ENCODE assay signal across 8 cellular contexts in genomic region chr19:28466107-28467045, GRCh38.
DNase-seq lines count a peak whose midpoint lies in the region; ATAC-seq and TF ChIP-seq lines count a peak whose summit lies in the region.

No MANE protein-coding gene starts in this region.

- H3K4me3 ChIP-seq in brain microvascular endothelial cell (ENCODE audit: low read depth, low read length) = no peak overlapping the region

- intact Hi-C loops in left colon (cut with DNase I, micrococcal nuclease) = loop anchor here in 1 of 2 donors (5.0 to 10.0 kb wide), 3 partner anchors 166 to 418 kb away; no protein-coding TSS in a partner anchor

- no peaks in the 10 kb centered on the region for H3K36me3 ChIP-seq in brain microvascular endothelial cell (replicated peaks)

- peak; percentile 59 for DNase-seq in DMS153 treated with DMSO at 0.1 percent for 48 hours (lab: John Stamatoyannopoulos, UW; ENCODE audit: unreplicated experiment)
- DNase-seq in M059J (ENCODE audit: low read depth) = peak; percentile 5
- peak in 4 of 5 experiments; percentile 19 to 55 (median 32) for DNase-seq in T-helper 2 cell
- DNase-seq in brain microvascular endothelial cell = peak; percentile 14
- peak; percentile 48 to 87 for DNase-seq in left colon
- peak; percentile 36 to 57 (median 38) for DNase-seq in stimulated activated CD4-positive, alpha-beta T cell treated with anti-CD3 and anti-CD28 coated beads, TNF-alpha, amount 100 ng/mL, for 24 hours (ENCODE audit: low read depth in 3 of 3)

- no peaks in the 10 kb centered on the region for H3K27me3 ChIP-seq in brain microvascular endothelial cell (replicated peaks)

- ATAC-seq in left colon = peak; percentile 30
- ATAC-seq in GM18858 (IDR thresholded peaks at IDR 0.05; ENCODE audit: unreplicated experiment) = no peak
- ATAC-seq in HG03139 (IDR thresholded peaks at IDR 0.05; ENCODE audit: unreplicated experiment) = no peak

- in situ Hi-C loops in brain microvascular endothelial cell (cut with HindIII; ENCODE audit: low pct_ligation_motif_present, low sequenced_read_pairs) = no loop called here

- TF ChIP-seq CTCF in brain microvascular endothelial cell (IDR thresholded peaks at IDR 0.05; ENCODE audit: low read depth, low read length, missing control alignments) = peak; percentile 87

- H3K27ac ChIP-seq in brain microvascular endothelial cell = no peak overlapping the region

Comparison
In these comparisons a context has a peak if more than half of its experiments do, and no peak if none do; other contexts are left out.
1. DNase-seq: peak in every context shown above with its lines; median percentile 68 in left colon; 59 in DMS153 treated with DMSO at 0.1 percent for 48 hours; 38 in stimulated activated CD4-positive, alpha-beta T cell treated with anti-CD3 and anti-CD28 coated beads, TNF-alpha, amount 100 ng/mL, for 24 hours; 32 in T-helper 2 cell; 14 in brain microvascular endothelial cell; 5 in M059J.